Comparison of ENCODE assay signal across 8 cellular contexts in the genomic region with DNA sequence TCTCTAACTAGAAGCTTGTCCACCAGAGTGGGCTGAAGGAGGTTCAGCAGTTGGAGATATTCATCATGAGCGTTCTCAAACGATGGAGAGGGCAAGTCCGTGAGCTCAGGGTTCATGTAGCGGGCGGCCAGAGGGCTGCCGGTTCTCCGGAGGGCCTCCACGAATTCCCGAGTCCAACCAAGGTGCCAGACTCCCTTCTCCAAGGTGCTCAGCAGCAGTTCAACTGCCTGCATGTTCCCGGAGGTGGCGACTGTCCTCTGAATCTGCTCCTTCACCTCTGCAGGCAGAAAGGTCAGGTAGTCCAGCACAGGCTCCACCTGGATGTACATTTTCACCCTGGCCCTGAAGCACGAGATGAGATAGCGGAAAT. TPM values are rescaled to one million over a fixed set of nuclear protein-coding genes. Genes with fewer than 3 reads are reported as not detected.
DNase-seq lines count a peak whose midpoint lies in the region; ATAC-seq, FAIRE-seq and TF ChIP-seq lines count a peak whose summit lies in the region.

No MANE protein-coding gene starts in this region.

- H3K4me1 ChIP-seq in RWPE2 (ENCODE audit: insufficient read depth, poor library complexity, severe bottlenecking), result peaks cover 13% of the 10 kb centered on the region
- H3K4me1 ChIP-seq in body of pancreas, result peaks cover 43% of the 10 kb centered on the region
- H3K4me1 ChIP-seq in kidney (ENCODE audit: control insufficient read depth in 1 of 2, insufficient read depth in 1 of 2, low read depth in 1 of 2, low read length in 2 of 2), result peaks cover 7 to 13% of the 10 kb centered on the region in 2 donors

- DNase-seq in SIG-M5 treated with dmso at 0.1 percent for 504 hours (lab: John Stamatoyannopoulos, UW; ENCODE audit: unreplicated experiment), result peak; percentile 48
- DNase-seq in SIG-M5 (lab: John Stamatoyannopoulos, UW), result no peak
- peak; percentile 52 for DNase-seq in RWPE2 (ENCODE audit: low spot score)
- peak; percentile 45 to 58 (median 48) for DNase-seq in body of pancreas
- DNase-seq in kidney, result peak; percentile 72
- peak; percentile 29 for DNase-seq in stimulated activated CD4-positive, alpha-beta T cell treated with anti-CD3 and anti-CD28 coated beads, Interleukin-4, amount 100 ng/mL, for 24 hours
- no peak for DNase-seq in GF-D8 (lab: John Stamatoyannopoulos, UW)

- H3K9me3 ChIP-seq in RWPE2 (ENCODE audit: severe bottlenecking), result no peaks in the 10 kb centered on the region
- H3K9me3 ChIP-seq in body of pancreas, result no peaks in the 10 kb centered on the region
- no peaks in the 10 kb centered on the region for H3K9me3 ChIP-seq in kidney (ENCODE audit: control insufficient read depth in 1 of 2, low read length in 2 of 2)

- H3K4me3 ChIP-seq in RWPE2 (ENCODE audit: severe bottlenecking) (peak overlapping the region; percentile 78), body of pancreas (peak overlapping the region; percentile 53 to 64), kidney (ENCODE audit: low read length in 2 of 2) (peak overlapping the region; percentile 89 to 99)

- H3K27ac ChIP-seq in RWPE2 (ENCODE audit: poor library complexity, severe bottlenecking), result peak overlapping the region; percentile 56
- peak overlapping the region; percentile 91 to 97 (median 93) for H3K27ac ChIP-seq in body of pancreas
- H3K27ac ChIP-seq in kidney (ENCODE audit: low read depth in 2 of 2, low read length in 2 of 2), result peak overlapping the region; percentile 88 to 95

- peak overlapping the region; percentile 94 to 95 for H3K9ac ChIP-seq in kidney (ENCODE audit: low read length in 2 of 2)

- TF ChIP-seq POLR2A in body of pancreas (IDR thresholded peaks at IDR 0.05), result no peak

- ATAC-seq in HG03039 (IDR thresholded peaks at IDR 0.05; ENCODE audit: unreplicated experiment) (peak; percentile 5), RWPE2 (ENCODE audit: low read depth) (peak; percentile 51), body of pancreas (peak; percentile 25)

- FAIRE-seq in kidney (lab: Jason Lieb, UNC), result no peak

- H3K36me3 ChIP-seq in RWPE2 (ENCODE audit: low read depth), result no peaks in the 10 kb centered on the region
- H3K36me3 ChIP-seq in body of pancreas (replicated peaks in 1 of 2; ENCODE audit: insufficient read depth in 1 of 2, low read depth in 2 of 2), result no peaks in the 10 kb centered on the region
- H3K36me3 ChIP-seq in kidney (ENCODE audit: control insufficient read depth in 1 of 2, insufficient read depth in 2 of 2, low read length in 2 of 2), result no peaks in the 10 kb centered on the region

- TF ChIP-seq CTCF in RWPE2 (IDR thresholded peaks at IDR 0.05; ENCODE audit: poor library complexity, severe bottlenecking), result no peak
- TF ChIP-seq CTCF in body of pancreas (IDR thresholded peaks at IDR 0.05), result no peak
- peak; percentile 6 for TF ChIP-seq CTCF in kidney (IDR thresholded peaks at IDR 0.05; ENCODE audit: borderline replicate concordance, extremely low read depth, insufficient read depth)

- intact Hi-C loops in body of pancreas (cut with DNase I), result no loop called here
- intact Hi-C loops in kidney (cut with DNase I), result no loop called here

- no peaks in the 10 kb centered on the region for H3K27me3 ChIP-seq in RWPE2 (ENCODE audit: insufficient read depth, poor library complexity, severe bottlenecking)
- no peaks in the 10 kb centered on the region for H3K27me3 ChIP-seq in body of pancreas

- WGBS in body of pancreas, 2 donors, result 2% methylated on average over 11 to 13 of the region's 13 CpGs

RNA-seq across cellular contexts. Expression of gene IFIH1, which starts 0.6 kb away (rescaled TPM):
- total RNA-seq in body of pancreas, result 10 to 100 TPM; 12.5 to 13.2 TPM
- 21.6 TPM for total RNA-seq in kidney
- 11.3 TPM for polyA plus RNA-seq in kidney (ENCODE audit: insufficient read depth, low read depth, low replicate concordance)

RNA-seq across cellular contexts. Expression of gene GCA, which starts 26.0 kb away (rescaled TPM):
- total RNA-seq in body of pancreas, result 10 to 100 TPM; 14.0 to 15.2 TPM
- total RNA-seq in kidney, result 45.6 TPM
- polyA plus RNA-seq in kidney (ENCODE audit: insufficient read depth, low read depth, low replicate concordance), result 25.3 TPM

Comparison
In these comparisons a context has a peak if more than half of its experiments do, and no peak if none do; other contexts are left out.
1. DNase-seq: peak in SIG-M5 treated with dmso at 0.1 percent for 504 hours (single experiment), RWPE2 (single experiment), body of pancreas (4 of 4), kidney (single experiment) and stimulated activated CD4-positive, alpha-beta T cell treated with anti-CD3 and anti-CD28 coated beads, Interleukin-4, amount 100 ng/mL, for 24 hours (single experiment); none in SIG-M5 (single experiment) and GF-D8 (single experiment).
2. Peak in every context shown above with its lines, with median percentiles within 50 percentile points of each other: ATAC-seq, H3K27ac ChIP-seq and H3K4me3 ChIP-seq.